8 cellular contexts compared by ENCODE assay signal in genomic region chr13:74290324-74290773, GRCh38.
DNase-seq lines count a peak whose midpoint lies in the region; ATAC-seq and TF ChIP-seq lines count a peak whose summit lies in the region.

No MANE protein-coding gene starts in this region.

- no peaks in the 10 kb centered on the region for H3K9me2 ChIP-seq in PC-3 (replicated peaks; ENCODE audit: low read length)

- TF ChIP-seq CTCF in GM20000 (IDR thresholded peaks at IDR 0.05; ENCODE audit: extremely low read depth, missing control alignments) (no peak), PC-3 (conservative IDR thresholded peaks at IDR 0.05; ENCODE audit: low read depth, low read length) (no peak), astrocyte of the cerebellum (IDR thresholded peaks at IDR 0.05; ENCODE audit: low read depth, low read length, missing control alignments) (no peak)

- no peaks in the 10 kb centered on the region for H3F3A ChIP-seq in PC-3 (ENCODE audit: low read length, unreplicated experiment)

- H3K9ac ChIP-seq in PC-3 (ENCODE audit: low read length) (no peak overlapping the region), iPS-18a (ENCODE audit: low read length) (no peak overlapping the region), skeletal muscle tissue (ENCODE audit: low read depth in 1 of 3, low read length in 3 of 3) (peak overlapping the region; percentile 50 to 62 (median 58))

- CTCF ChIA-PET in PC-3 (lab: Charles Lee): interaction anchor here (0.6 kb wide), 1 partner anchor 523 kb away, joined by 4 read pairs; no protein-coding TSS in a partner anchor

- in situ Hi-C loops in astrocyte of the cerebellum (cut with HindIII; ENCODE audit: low sequenced_read_pairs): no loop called here

- H3K27ac ChIP-seq in PC-3 (ENCODE audit: low read length): no peak overlapping the region
- no peak overlapping the region for H3K27ac ChIP-seq in iPS-18a (ENCODE audit: low read length)
- peak overlapping the region; percentile 15 for H3K27ac ChIP-seq in skeletal muscle tissue (ENCODE audit: low read depth, low read length)

- H3K4me1 ChIP-seq in PC-3 (ENCODE audit: insufficient read depth, low read length): peaks cover 22% of the 10 kb centered on the region
- peaks cover 42% of the 10 kb centered on the region for H3K4me1 ChIP-seq in iPS-18a (ENCODE audit: control insufficient read depth, low read depth, low read length)
- H3K4me1 ChIP-seq in skeletal muscle tissue (ENCODE audit: control insufficient read depth in 3 of 3, insufficient read depth in 3 of 3, low read length in 3 of 3): peaks cover 13 to 21% (median 19%) of the 10 kb centered on the region in 3 donors

- H2AFZ ChIP-seq in PC-3 (ENCODE audit: low read length): no peak overlapping the region

- ATAC-seq in HG03521 (IDR thresholded peaks at IDR 0.05; ENCODE audit: unreplicated experiment) (peak; percentile 86), PC-3 (peak; percentile 44)

- H3K27me3 ChIP-seq in PC-3 (ENCODE audit: low read length) (no peaks in the 10 kb centered on the region), iPS-18a (ENCODE audit: control insufficient read depth, insufficient read depth, low read length) (no peaks in the 10 kb centered on the region), skeletal muscle tissue (ENCODE audit: control insufficient read depth in 3 of 3, insufficient read depth in 3 of 3, low read length in 3 of 3) (no peaks in the 10 kb centered on the region)

- no peak overlapping the region for H3K4me3 ChIP-seq in PC-3 (ENCODE audit: low read length)
- H3K4me3 ChIP-seq in astrocyte of the cerebellum (ENCODE audit: low read depth, low read length): peak overlapping the region; percentile 12
- H3K4me3 ChIP-seq in iPS-18a (ENCODE audit: low read length): peak overlapping the region; percentile 6
- H3K4me3 ChIP-seq in skeletal muscle tissue (ENCODE audit: low read length in 3 of 3): peak overlapping the region; percentile 34 to 65 (median 49)

- DNase-seq in DMS 273 treated with DMSO at 0.1 percent for 48 hours (lab: John Stamatoyannopoulos, UW) (peak; percentile 7), GM20000 (ENCODE audit: low spot score) (peak; percentile 34), PC-3 (peak; percentile 49), astrocyte of the cerebellum (ENCODE audit: low read depth) (peak; percentile 93), LoVo (ENCODE audit: low spot score) (no peak)

- H4K20me1 ChIP-seq in PC-3 (ENCODE audit: low read length): no peaks in the 10 kb centered on the region

- H3K36me3 ChIP-seq in PC-3 (ENCODE audit: low read depth, low read length) (no peaks in the 10 kb centered on the region), iPS-18a (ENCODE audit: control insufficient read depth, low read depth, low read length) (no peaks in the 10 kb centered on the region), skeletal muscle tissue (ENCODE audit: control insufficient read depth in 3 of 3, insufficient read depth in 3 of 3, low read length in 3 of 3) (no peaks in the 10 kb centered on the region)

- POLR2A ChIA-PET in PC-3 (lab: Charles Lee; ENCODE audit: unreplicated experiment): no interaction called here

- intact Hi-C loops in PC-3 (cut with micrococcal nuclease): no loop called here

- no peaks in the 10 kb centered on the region for H3K79me2 ChIP-seq in PC-3 (ENCODE audit: low read length)

- H3K9me3 ChIP-seq in PC-3 (ENCODE audit: low read length) (no peaks in the 10 kb centered on the region), iPS-18a (ENCODE audit: control insufficient read depth, low read depth, low read length) (no peaks in the 10 kb centered on the region), skeletal muscle tissue (ENCODE audit: control insufficient read depth in 3 of 3, low read length in 3 of 3) (no peaks in the 10 kb centered on the region)

- no TSS peak for BruUV-seq in PC-3 (replicated peaks; lab: Mats Ljungman, UMichigan)

- no peak overlapping the region for H3K4me2 ChIP-seq in PC-3 (ENCODE audit: low read length)

Comparison
In these comparisons a context has a peak if more than half of its experiments do, and no peak if none do; other contexts are left out.
1. H3K9ac ChIP-seq: peak in skeletal muscle tissue (3 of 3); none in PC-3 (single experiment) and iPS-18a (single experiment).